Comparison of ENCODE assay signal across 7 cellular contexts in genomic region chr3:72447059-72447946, GRCh38. TPM values are rescaled to one million over a fixed set of nuclear protein-coding genes. Genes with fewer than 3 reads are reported as not detected.
DNase-seq lines count a peak whose midpoint lies in the region; ATAC-seq and TF ChIP-seq lines count a peak whose summit lies in the region.

No MANE protein-coding gene starts in this region.

- DNase-seq in NCI-H1417 treated with DMSO at 0.1 percent for 48 hours (lab: John Stamatoyannopoulos, UW) (peak; percentile 4), T1000 (lab: John Stamatoyannopoulos, UW) (peak; percentile 88), astrocyte of the spinal cord (ENCODE audit: low read depth, low spot score) (peak; percentile 83), iPS DF 4.7 (ENCODE audit: extremely low read depth, low spot score) (peak; percentile 14), sciatic nerve (ENCODE audit: low spot score) (peak; percentile 96)

- TF ChIP-seq CTCF in astrocyte of the spinal cord (IDR thresholded peaks at IDR 0.05; ENCODE audit: low read depth, low read length) = no peak

- intact Hi-C loops in sciatic nerve (cut with DNase I) = no loop called here

- in situ Hi-C loops in astrocyte of the spinal cord (cut with HindIII; ENCODE audit: low sequenced_read_pairs) = no loop called here

- peak; percentile 91 for ATAC-seq in GM18502 (IDR thresholded peaks at IDR 0.05; ENCODE audit: poor library complexity, unreplicated experiment)
- ATAC-seq in HG02840 (IDR thresholded peaks at IDR 0.05; ENCODE audit: low FRiP score, unreplicated experiment) = peak; percentile 71
- ATAC-seq in sciatic nerve = peak; percentile 96

- H3K4me3 ChIP-seq in astrocyte of the spinal cord (ENCODE audit: low read depth, low read length) = peak overlapping the region; percentile 81

RNA-seq across cellular contexts. Expression of gene RYBP, which starts 0.9 kb away (rescaled TPM):
- total RNA-seq in sciatic nerve = 21.5 TPM

Comparison
In these comparisons a context has a peak if more than half of its experiments do, and no peak if none do; other contexts are left out.
1. Peak in every context shown above with its lines: DNase-seq, ATAC-seq and H3K4me3 ChIP-seq.
2. DNase-seq: peak in every context shown above with its lines; median percentile 96 in sciatic nerve; 88 in T1000; 83 in astrocyte of the spinal cord; 14 in iPS DF 4.7; 4 in NCI-H1417 treated with DMSO at 0.1 percent for 48 hours.